Comparison of ENCODE assay signal across 8 cellular contexts in genomic region chr11:47564933-47565339, GRCh38. TPM values are rescaled to one million over a fixed set of nuclear protein-coding genes. Genes with fewer than 3 reads are reported as not detected.
DNase-seq lines count a peak whose midpoint lies in the region; ATAC-seq and TF ChIP-seq lines count a peak whose summit lies in the region.

No MANE protein-coding gene starts in this region.

- H3K27me3 Mint-ChIP-seq in H9 (ENCODE audit: low read depth): no peaks in the 10 kb centered on the region
- no peaks in the 10 kb centered on the region for H3K27me3 Mint-ChIP-seq in activated CD8-positive, alpha-beta T cell treated with anti-CD3 and anti-CD28 coated beads, Interleukin-2, amount 10 ng/mL, durations not matched to agents 7 days and 5 days (ENCODE audit: low read depth)
- H3K27me3 Mint-ChIP-seq in stimulated activated naive CD8-positive, alpha-beta T cell treated with anti-CD3 and anti-CD28 coated beads, Interleukin-15, amount 100 ng/mL, for 72 hours: no peaks in the 10 kb centered on the region

- CTCF ChIA-PET in activated CD8-positive, alpha-beta T cell treated with anti-CD3 and anti-CD28 coated beads, Interleukin-2, amount 10 ng/mL, durations not matched to agents 7 days and 5 days (lab: Charles Lee): interaction anchor here (0.7 to 1.6 kb wide), 7 partner anchors 10 to 288 kb away, joined by 3 to 6 read pairs (median 4); partner anchors contain the start of gene CELF1

- peaks cover 37% of the 10 kb centered on the region for H3K79me2 ChIP-seq in ACC112 (ENCODE audit: control insufficient read depth, insufficient read depth, low read length, unreplicated experiment)
- H3K79me2 ChIP-seq in H9 (ENCODE audit: insufficient read depth, low read length): no peaks in the 10 kb centered on the region; the same call in 1 of the 2 replicates

- H3K27me3 ChIP-seq in ACC112 (ENCODE audit: insufficient read depth, low read length) (no peaks in the 10 kb centered on the region), H9 (ENCODE audit: insufficient read depth, low read length) (no peaks in the 10 kb centered on the region), right cardiac atrium (ENCODE audit: control insufficient read depth, insufficient read depth) (no peaks in the 10 kb centered on the region)

- ATAC-seq in activated CD8-positive, alpha-beta T cell treated with anti-CD3 and anti-CD28 coated beads, Interleukin-2, amount 10 ng/mL, durations not matched to agents 7 days and 5 days: no peak
- no peak for ATAC-seq in right cardiac atrium
- peak; percentile 45 for ATAC-seq in stimulated activated naive CD8-positive, alpha-beta T cell treated with anti-CD3 and anti-CD28 coated beads, Interleukin-15, amount 100 ng/mL, for 72 hours
- no peak for ATAC-seq in sciatic nerve

- DNase-seq in H9 (no peak), right cardiac atrium (peak in 1 of 3 donors; percentile 65), HuH-7.5 (ENCODE audit: low spot score) (no peak), NCI-H345 (lab: John Stamatoyannopoulos, UW) (no peak), sciatic nerve (ENCODE audit: low spot score) (no peak)
- DNase-seq in activated CD8-positive, alpha-beta T cell treated with anti-CD3 and anti-CD28 coated beads, Interleukin-2, amount 10 ng/mL, durations not matched to agents 7 days and 5 days: no peak
- DNase-seq in stimulated activated naive CD8-positive, alpha-beta T cell treated with anti-CD3 and anti-CD28 coated beads, Interleukin-15, amount 100 ng/mL, for 72 hours: no peak

- H3K4me1 ChIP-seq in ACC112 (ENCODE audit: control insufficient read depth, insufficient read depth, low read length, unreplicated experiment) (peaks cover 14% of the 10 kb centered on the region), H9 (ENCODE audit: insufficient read depth, low read length) (no peaks in the 10 kb centered on the region), right cardiac atrium (ENCODE audit: control insufficient read depth, insufficient read depth, low read length) (no peaks in the 10 kb centered on the region)

- H3K23ac ChIP-seq in H9 (ENCODE audit: insufficient read length, low read depth, low read length): no peak overlapping the region

- peaks cover 3 to 18% (median 11%) of the 10 kb centered on the region in 3 experiments; a peak in 5 of 7 replicates for H3K36me3 Mint-ChIP-seq in H9 (ENCODE audit: insufficient read depth in 1 of 3, low read depth in 3 of 3)
- peaks cover 10% of the 10 kb centered on the region for H3K36me3 Mint-ChIP-seq in activated CD8-positive, alpha-beta T cell treated with anti-CD3 and anti-CD28 coated beads, Interleukin-2, amount 10 ng/mL, durations not matched to agents 7 days and 5 days (ENCODE audit: low read depth)

- H3K9me3 Mint-ChIP-seq in H9: no peaks in the 10 kb centered on the region
- H3K9me3 Mint-ChIP-seq in activated CD8-positive, alpha-beta T cell treated with anti-CD3 and anti-CD28 coated beads, Interleukin-2, amount 10 ng/mL, durations not matched to agents 7 days and 5 days (ENCODE audit: insufficient read depth): no peaks in the 10 kb centered on the region
- no peaks in the 10 kb centered on the region for H3K9me3 Mint-ChIP-seq in stimulated activated naive CD8-positive, alpha-beta T cell treated with anti-CD3 and anti-CD28 coated beads, Interleukin-15, amount 100 ng/mL, for 72 hours

- H3K4ac ChIP-seq in H9 (ENCODE audit: low read depth, low read length): no peak overlapping the region

- H3T11ph ChIP-seq in H9 (ENCODE audit: low read length): no peak overlapping the region

- peaks cover 3% of the 10 kb centered on the region for H3K79me1 ChIP-seq in H9 (ENCODE audit: insufficient read depth, low read depth, low read length, poor library complexity, severe bottlenecking)

- H4K20me1 ChIP-seq in H9 (ENCODE audit: control insufficient read depth, insufficient read depth, insufficient read length): no peaks in the 10 kb centered on the region

- H2BK15ac ChIP-seq in H9 (ENCODE audit: low read depth, low read length): no peak overlapping the region

- intact Hi-C loops in right cardiac atrium (cut with DNase I) (no loop called here), sciatic nerve (cut with DNase I) (no loop called here)

- H3K9me3 ChIP-seq in H9 (ENCODE audit: control insufficient read depth, low read depth, low read length): no peaks in the 10 kb centered on the region
- no peaks in the 10 kb centered on the region for H3K9me3 ChIP-seq in right cardiac atrium (ENCODE audit: control insufficient read depth, low read length)

- H3K36me3 ChIP-seq in ACC112 (ENCODE audit: insufficient read depth, low read length): 0 out of 2 replicates have a peak, but pooled peaks cover 3% of the 10 kb centered on the region

- WGBS in H9 (ENCODE audit: extremely low coverage, insufficient read length, low lambda C conversion rate): no CpG with 5 or more reads among the region's 11 CpGs
- WGBS in right cardiac atrium: 16% methylated on average over 11 of the region's 11 CpGs

- POLR2A ChIA-PET in activated CD8-positive, alpha-beta T cell treated with anti-CD3 and anti-CD28 coated beads, Interleukin-2, amount 10 ng/mL, durations not matched to agents 7 days and 5 days (lab: Charles Lee): interaction anchor here (1.0 to 4.3 kb wide), 8 partner anchors 9 to 75 kb away, joined by 3 to 33 read pairs (median 4); partner anchors contain the start of genes CELF1, KBTBD4 and NDUFS3

- H3K27ac ChIP-seq in ACC112 (ENCODE audit: low read depth, low read length): peak overlapping the region; percentile 50; the same call in 1 of the 2 replicates
- H3K27ac ChIP-seq in H9 (ENCODE audit: insufficient read length, low read depth, low read length): no peak overlapping the region
- peak overlapping the region; percentile 4 for H3K27ac ChIP-seq in right cardiac atrium (ENCODE audit: low read length)

- peak overlapping the region; percentile 80 to 91 for H3K4me3 Mint-ChIP-seq in H9
- peak overlapping the region; percentile 81 for H3K4me3 Mint-ChIP-seq in activated CD8-positive, alpha-beta T cell treated with anti-CD3 and anti-CD28 coated beads, Interleukin-2, amount 10 ng/mL, durations not matched to agents 7 days and 5 days
- peak overlapping the region; percentile 81 to 88 for H3K4me3 Mint-ChIP-seq in stimulated activated naive CD8-positive, alpha-beta T cell treated with anti-CD3 and anti-CD28 coated beads, Interleukin-15, amount 100 ng/mL, for 72 hours

- H4K91ac ChIP-seq in H9 (ENCODE audit: insufficient read length, low read depth, low read length): no peak overlapping the region

- H3K9ac ChIP-seq in H9 (ENCODE audit: extremely low read depth, insufficient read length, low read length): peak overlapping the region; percentile 45

- TF ChIP-seq CTCF in H9 (conservative IDR thresholded peaks at IDR 0.05): no peak

- no peak overlapping the region for H3K56ac ChIP-seq in H9 (ENCODE audit: insufficient read length, low read depth, low read length)

- peak overlapping the region; percentile 53 for H3K4me2 ChIP-seq in H9 (ENCODE audit: insufficient read depth, insufficient read length, low read length)

- H4K5ac ChIP-seq in H9 (ENCODE audit: insufficient read length, low read depth, low read length): no peak overlapping the region

- H2BK5ac ChIP-seq in H9 (ENCODE audit: insufficient read length, low read length): no peak overlapping the region

- H3K23me2 ChIP-seq in H9 (ENCODE audit: insufficient read length, low read depth, low read length, poor library complexity, severe bottlenecking): no peaks in the 10 kb centered on the region

- no peak overlapping the region for H2BK12ac ChIP-seq in H9 (ENCODE audit: insufficient read length, low read depth, low read length)

- H4K8ac ChIP-seq in H9 (replicated peaks; ENCODE audit: insufficient read length, low read depth, low read length): no peak overlapping the region

- peak overlapping the region; percentile 33 for H3K14ac ChIP-seq in H9 (ENCODE audit: insufficient read depth, low read length)

- H3K4me3 ChIP-seq in ACC112 (ENCODE audit: low read depth, low read length): peak overlapping the region; percentile 100
- peak overlapping the region; percentile 57 for H3K4me3 ChIP-seq in right cardiac atrium (ENCODE audit: low read length)

- peaks cover 8 to 10% of the 10 kb centered on the region in 2 experiments for H3K4me1 Mint-ChIP-seq in H9
- peaks cover 24% of the 10 kb centered on the region for H3K4me1 Mint-ChIP-seq in activated CD8-positive, alpha-beta T cell treated with anti-CD3 and anti-CD28 coated beads, Interleukin-2, amount 10 ng/mL, durations not matched to agents 7 days and 5 days (ENCODE audit: low read depth)
- peaks cover 40% of the 10 kb centered on the region for H3K4me1 Mint-ChIP-seq in stimulated activated naive CD8-positive, alpha-beta T cell treated with anti-CD3 and anti-CD28 coated beads, Interleukin-15, amount 100 ng/mL, for 72 hours

- H3K27ac Mint-ChIP-seq in H9: peak overlapping the region in 1 of 3 experiments; percentile 89; a peak in 1 of 7 replicates
- peak overlapping the region; percentile 86 for H3K27ac Mint-ChIP-seq in activated CD8-positive, alpha-beta T cell treated with anti-CD3 and anti-CD28 coated beads, Interleukin-2, amount 10 ng/mL, durations not matched to agents 7 days and 5 days
- peak overlapping the region; percentile 91 to 96 for H3K27ac Mint-ChIP-seq in stimulated activated naive CD8-positive, alpha-beta T cell treated with anti-CD3 and anti-CD28 coated beads, Interleukin-15, amount 100 ng/mL, for 72 hours

- no peak overlapping the region for H2BK20ac ChIP-seq in H9 (ENCODE audit: low read depth, low read length, poor library complexity, severe bottlenecking)

- H2AK5ac ChIP-seq in H9 (ENCODE audit: insufficient read length, low read length): no peak overlapping the region

- H2BK120ac ChIP-seq in H9 (ENCODE audit: low read depth, low read length, poor library complexity, severe bottlenecking): no peak overlapping the region

- H3K18ac ChIP-seq in H9 (ENCODE audit: insufficient read length, low read depth, low read length): peak overlapping the region; percentile 79

- H2AFZ ChIP-seq in ACC112 (ENCODE audit: low read length, unreplicated experiment): peak overlapping the region; percentile 88
- H2AFZ ChIP-seq in H9 (ENCODE audit: low read length): no peak overlapping the region

RNA-seq across cellular contexts. Expression of gene PTPMT1, which starts 0.5 kb away (rescaled TPM):
- total RNA-seq in H9 (2021) (66.0 and 72.9 TPM in 2 replicates), right cardiac atrium (10 to 100 TPM; 13.9 to 17.2 (median 15.3) TPM), sciatic nerve (31.3 TPM)
- total RNA-seq in activated CD8-positive, alpha-beta T cell treated with anti-CD3 and anti-CD28 coated beads, Interleukin-2, amount 10 ng/mL, durations not matched to agents 7 days and 5 days: 10 to 100 TPM; 44.5 to 44.7 TPM
- 22.5 TPM for polyA plus RNA-seq in right cardiac atrium

RNA-seq across cellular contexts. Expression of gene CELF1, which starts 12.0 kb away (rescaled TPM):
- total RNA-seq in H9 (2021): 211 and 217 TPM in 2 replicates
- total RNA-seq in activated CD8-positive, alpha-beta T cell treated with anti-CD3 and anti-CD28 coated beads, Interleukin-2, amount 10 ng/mL, durations not matched to agents 7 days and 5 days: 100 to 1,000 TPM; 104 to 111 TPM
- total RNA-seq in right cardiac atrium: 10 to 100 TPM; 54.8 to 79.8 (median 73.4) TPM
- polyA plus RNA-seq in right cardiac atrium: 26.9 TPM
- 113 TPM for total RNA-seq in sciatic nerve

RNA-seq across cellular contexts. Expression of gene KBTBD4, which starts 13.8 kb away (rescaled TPM):
- 15.2 and 15.9 TPM in 2 replicates for total RNA-seq in H9 (2021)
- total RNA-seq in activated CD8-positive, alpha-beta T cell treated with anti-CD3 and anti-CD28 coated beads, Interleukin-2, amount 10 ng/mL, durations not matched to agents 7 days and 5 days: 10 to 100 TPM; 17.7 to 20.7 TPM
- 10 to 100 TPM; 14.2 to 18.1 (median 14.6) TPM for total RNA-seq in right cardiac atrium
- 8.1 TPM for polyA plus RNA-seq in right cardiac atrium
- total RNA-seq in sciatic nerve: 12.5 TPM

RNA-seq across cellular contexts. Expression of gene NDUFS3, which starts 13.9 kb away (rescaled TPM):
- total RNA-seq in H9 (2021) (130 and 144 TPM in 2 replicates), right cardiac atrium (100 to 1,000 TPM; 143 to 189 (median 165) TPM), sciatic nerve (46.0 TPM)
- total RNA-seq in activated CD8-positive, alpha-beta T cell treated with anti-CD3 and anti-CD28 coated beads, Interleukin-2, amount 10 ng/mL, durations not matched to agents 7 days and 5 days: 100 to 1,000 TPM; 114 to 121 TPM
- 260 TPM for polyA plus RNA-seq in right cardiac atrium

RNA-seq across cellular contexts. Expression of gene FAM180B, which starts 21.5 kb away (rescaled TPM):
- 0.31 and 0.37 TPM in 2 replicates for total RNA-seq in H9 (2021)
- not detected for total RNA-seq in activated CD8-positive, alpha-beta T cell treated with anti-CD3 and anti-CD28 coated beads, Interleukin-2, amount 10 ng/mL, durations not matched to agents 7 days and 5 days
- under 1 TPM in 2 of 4 donors, not detected in 2; 0.17 to 0.32 TPM for total RNA-seq in right cardiac atrium
- polyA plus RNA-seq in right cardiac atrium: 0.25 TPM
- 3.0 TPM for total RNA-seq in sciatic nerve
